8 cellular contexts compared by ENCODE assay signal in genomic region chr1:24744911-24745710, GRCh38. TPM values are rescaled to one million over a fixed set of nuclear protein-coding genes. Genes with fewer than 3 reads are reported as not detected.
DNase-seq lines count a peak whose midpoint lies in the region; ATAC-seq and TF ChIP-seq lines count a peak whose summit lies in the region.

Gene CLIC4 (plus strand): TSS chr1:24745447. CDS start chr1:24745554, 107 bp downstream.

- ATAC-seq in GM21423 (IDR thresholded peaks at IDR 0.05; ENCODE audit: unreplicated experiment) = peak; percentile 64

- DNase-seq in Calu3 (peak; percentile 99), OCI-LY7 (ENCODE audit: low spot score) (peak; percentile 99), activated T-cell treated with anti-CD3 and anti-CD28 coated beads for 1 hour (ENCODE audit: low read depth) (peak; percentile 99), epidermal melanocyte (ENCODE audit: insufficient read length, low spot score) (peak; percentile 55)
- DNase-seq in stimulated activated CD8-positive, alpha-beta memory T cell treated with anti-CD3 and anti-CD28 coated beads, Interleukin-4, amount 100 ng/mL, for 1 hour (ENCODE audit: low read depth in 2 of 2, low spot score in 1 of 2) = peak; percentile 96 to 98

- H3K9ac ChIP-seq in HUES64 (ENCODE audit: low read depth, low read length) = peak within 1 kb of the TSS; percentile 90

- peaks cover 34% of the 10 kb centered on the region for H3K4me1 ChIP-seq in HUES64 (ENCODE audit: insufficient read depth, low read length)
- peaks cover 63% of the 10 kb centered on the region for H3K4me1 ChIP-seq in OCI-LY7 (ENCODE audit: insufficient read depth, low read length, poor library complexity, severe bottlenecking)
- H3K4me1 ChIP-seq in mononuclear cell (ENCODE audit: insufficient read depth, low read length) = peaks cover 42% of the 10 kb centered on the region

- CTCF ChIA-PET in Calu3 (lab: Charles Lee) (interaction anchor here (0.6 to 2.3 kb wide), 9 partner anchors 26 to 90 kb away, joined by 3 to 16 read pairs (median 5); no protein-coding TSS in a partner anchor), OCI-LY7 (lab: Charles Lee; ENCODE audit: unreplicated experiment) (interaction anchor here (0.6 to 1.2 kb wide), 4 partner anchors 15 to 676 kb away, joined by 3 to 6 read pairs (median 4); no protein-coding TSS in a partner anchor)

- H3K4me3 ChIP-seq in HUES64 (ENCODE audit: low read length) = peak within 1 kb of the TSS; percentile 79
- peak within 1 kb of the TSS; percentile 94 for H3K4me3 ChIP-seq in OCI-LY7 (ENCODE audit: low read depth, low read length, poor library complexity, severe bottlenecking)
- H3K4me3 ChIP-seq in mononuclear cell (ENCODE audit: low read length) = peak within 1 kb of the TSS; percentile 72

- H3K9me2 ChIP-seq in OCI-LY7 (ENCODE audit: insufficient read depth, low read length) = no peaks in the 10 kb centered on the region

- no TSS peak for BruUV-seq in Calu3 (replicated peaks; lab: Mats Ljungman, UMichigan)
- BruUV-seq in OCI-LY7 (replicated peaks; lab: Mats Ljungman, UMichigan) = no TSS peak

- H3K4me3 Mint-ChIP-seq in Calu3 (ENCODE audit: low read depth, unreplicated experiment) = peak within 1 kb of the TSS; percentile 72

- H3K36me3 ChIP-seq in HUES64 (ENCODE audit: insufficient read depth, low read length) (peaks cover 3% of the 10 kb centered on the region; the same call in 1 of the 2 replicates), OCI-LY7 (ENCODE audit: insufficient read depth, low read length) (peaks cover 5% of the 10 kb centered on the region; the same call in 1 of the 2 replicates)

- H3K27ac ChIP-seq in HUES64 (ENCODE audit: low read depth, low read length) = peak within 1 kb of the TSS; percentile 88
- peak within 1 kb of the TSS; percentile 93 for H3K27ac ChIP-seq in OCI-LY7 (ENCODE audit: low read depth, low read length, poor library complexity, severe bottlenecking)

- H3K4me2 ChIP-seq in OCI-LY7 (ENCODE audit: low read length) = peak within 1 kb of the TSS; percentile 72

- H4K20me1 ChIP-seq in OCI-LY7 (ENCODE audit: insufficient read depth, low read length) = no peaks in the 10 kb centered on the region

- peaks cover 24% of the 10 kb centered on the region for H3K36me3 Mint-ChIP-seq in Calu3 (ENCODE audit: insufficient read depth, unreplicated experiment)

- H3K27me3 ChIP-seq in HUES64 (ENCODE audit: insufficient read depth, low read length) = no peaks in the 10 kb centered on the region
- H3K27me3 ChIP-seq in mononuclear cell (ENCODE audit: insufficient read depth, low read length) = no peaks in the 10 kb centered on the region

- no peaks in the 10 kb centered on the region for H3K9me3 Mint-ChIP-seq in Calu3 (ENCODE audit: low read depth, unreplicated experiment)

- H2AFZ ChIP-seq in OCI-LY7 (ENCODE audit: low read length) = peak within 1 kb of the TSS; percentile 27; the same call in 1 of the 2 replicates

- H3K4me1 Mint-ChIP-seq in Calu3 (ENCODE audit: low read depth, unreplicated experiment) = peaks cover 23% of the 10 kb centered on the region

- no peak for TF ChIP-seq CTCF in Calu3 (IDR thresholded peaks at IDR 0.05; ENCODE audit: unreplicated experiment)
- TF ChIP-seq CTCF in OCI-LY7 (conservative IDR thresholded peaks at IDR 0.05; ENCODE audit: low read length) = 0 out of 2 replicates have a peak, but pooled peaks have one; percentile 31

- WGBS in HUES64 = under 1% methylated on average over 80 of the region's 80 CpGs

- H3K27me3 Mint-ChIP-seq in Calu3 (ENCODE audit: unreplicated experiment) = no peaks in the 10 kb centered on the region

- no peaks in the 10 kb centered on the region for H3K9me3 ChIP-seq in HUES64 (ENCODE audit: insufficient read depth, low read depth, low read length)
- H3K9me3 ChIP-seq in OCI-LY7 (ENCODE audit: low read length) = no peaks in the 10 kb centered on the region
- H3K9me3 ChIP-seq in mononuclear cell (ENCODE audit: low read depth, low read length) = no peaks in the 10 kb centered on the region

- intact Hi-C loops in Calu3 (cut with micrococcal nuclease; ENCODE audit: unreplicated experiment) = loop anchor here (5.0 to 10.0 kb wide), 2 partner anchors 60 to 87 kb away; no protein-coding TSS in a partner anchor
- intact Hi-C loops in OCI-LY7 (cut with micrococcal nuclease; ENCODE audit: unreplicated experiment) = loop anchor here (1.0 to 10.0 kb wide), 7 partner anchors 56 to 1218 kb away; partner anchors contain the start of genes MACO1 and SYF2

- peaks cover 36% of the 10 kb centered on the region for H3K79me2 ChIP-seq in OCI-LY7 (ENCODE audit: insufficient read depth, low read depth, low read length)

- POLR2A ChIA-PET in OCI-LY7 (lab: Charles Lee) = interaction anchor here (0.6 to 2.4 kb wide), 9 partner anchors 15 to 457 kb away, joined by 3 to 6 read pairs (median 4); no protein-coding TSS in a partner anchor

- peak within 1 kb of the TSS; percentile 64 for H3K27ac Mint-ChIP-seq in Calu3 (ENCODE audit: unreplicated experiment)

RNA-seq across cellular contexts. Expression of gene CLIC4, which starts in this region (rescaled TPM):
- total RNA-seq in Calu3 (2022) (45.2 and 62.7 TPM in 2 replicates), OCI-LY7 (2022) (113 and 116 TPM in 2 replicates), mononuclear cell (42.8 TPM)
- 178 TPM for polyA plus RNA-seq in HUES64 (2013, experiment 1 of 2)
- 192 TPM for polyA plus RNA-seq in HUES64 (2013, experiment 2 of 2)
- total RNA-seq in OCI-LY7 (2014; rRNA removed; shearing (Covaris generic)) = 35.5 and 35.7 TPM in 2 replicates

Comparison
In these comparisons a context has a peak if more than half of its experiments do, and no peak if none do; other contexts are left out.
1. Peak in every context shown above with its lines: DNase-seq, ATAC-seq, H3K4me3 ChIP-seq and H3K27ac ChIP-seq.